In genomic region chr22:25420925-25421904, GRCh38 we compare ENCODE assay signal across 9 cellular contexts.
DNase-seq lines count a peak whose midpoint lies in the region; ATAC-seq, FAIRE-seq and TF ChIP-seq lines count a peak whose summit lies in the region.
"Had no signal": no experiment of that assay in that cellular context is flagged by ENCODE, and none has a peak within 500 bp of the region (broad histone marks: within the 10 kb centered on the region; RNA-seq: fewer than 3 reads in every experiment).

No MANE protein-coding gene starts in this region.

- dilution Hi-C loops in mammary epithelial cell (cut with HindIII; ENCODE audit: low sequenced_read_pairs), result no loop called here

- no peak for TF ChIP-seq POLR2A in A549 (IDR thresholded peaks at IDR 0.05; ENCODE audit: low read length)

- no peak overlapping the region for H2BK5ac ChIP-seq in H9 (ENCODE audit: insufficient read length, low read length)

- 16% methylated on average over 13 of the region's 85 CpGs for WGBS in A549 (ENCODE audit: missing lambda C conversion rate)
- WGBS in H9 (ENCODE audit: extremely low coverage, insufficient read length, low lambda C conversion rate), result no CpG with 5 or more reads among the region's 85 CpGs
- WGBS in mammary epithelial cell (ENCODE audit: low coverage, missing lambda C conversion rate), result 14% methylated on average over 7 of the region's 85 CpGs

- FAIRE-seq in A549 (lab: Jason Lieb, UNC), result no peak

- 0 out of 7 replicates have a peak, but pooled peaks cover 0 to 2% (median 0%) of the 10 kb centered on the region in 3 experiments for H3K36me3 Mint-ChIP-seq in H9 (ENCODE audit: insufficient read depth in 1 of 3, low read depth in 3 of 3)

- TF ChIP-seq CTCF in A549 (IDR thresholded peaks at IDR 0.05) (no peak), H9 (conservative IDR thresholded peaks at IDR 0.05) (peak; percentile 14; the same call in 1 of the 3 replicates), mammary epithelial cell (conservative IDR thresholded peaks at IDR 0.05 in 1 of 2, IDR thresholded peaks at IDR 0.05 in 1 of 2; ENCODE audit: extremely low read depth in 1 of 2, insufficient read depth in 1 of 2, low read depth in 1 of 2, low read length in 2 of 2) (no peak), mucosa of descending colon (IDR thresholded peaks at IDR 0.05) (no peak), tibial artery (IDR thresholded peaks at IDR 0.05) (no peak)

- H3K36me3 ChIP-seq in mammary epithelial cell (ENCODE audit: insufficient read depth, low read length) (no peaks in the 10 kb centered on the region), mucosa of descending colon (ENCODE audit: low read depth) (no peaks in the 10 kb centered on the region), tibial artery (no peaks in the 10 kb centered on the region)

- H3K9me3 ChIP-seq in A549 (no peaks in the 10 kb centered on the region), H9 (ENCODE audit: control insufficient read depth, low read depth, low read length) (no peaks in the 10 kb centered on the region), mammary epithelial cell (replicated peaks; ENCODE audit: insufficient read depth, low read length) (no peaks in the 10 kb centered on the region), mucosa of descending colon (no peaks in the 10 kb centered on the region), tibial artery (no peaks in the 10 kb centered on the region)

- no peak overlapping the region for H4K5ac ChIP-seq in H9 (ENCODE audit: insufficient read length, low read depth, low read length)

- no peak overlapping the region for H2BK120ac ChIP-seq in H9 (ENCODE audit: low read depth, low read length, poor library complexity, severe bottlenecking)

- no peak overlapping the region for H3K4ac ChIP-seq in H9 (ENCODE audit: low read depth, low read length)

- H3K27ac Mint-ChIP-seq in H9, result no peak overlapping the region

- peak overlapping the region; percentile 76 to 93 for H3K4me3 Mint-ChIP-seq in H9

- no peak overlapping the region for H4K91ac ChIP-seq in H9 (ENCODE audit: insufficient read length, low read depth, low read length)

- peaks cover 25 to 40% of the 10 kb centered on the region in 2 experiments for H3K4me1 Mint-ChIP-seq in H9

- H2AK5ac ChIP-seq in H9 (ENCODE audit: insufficient read length, low read length), result no peak overlapping the region

- H4K20me1 ChIP-seq in H9 (ENCODE audit: control insufficient read depth, insufficient read depth, insufficient read length) (no peaks in the 10 kb centered on the region), mammary epithelial cell (ENCODE audit: insufficient read depth, low read length) (no peaks in the 10 kb centered on the region)

- no peak overlapping the region for H2BK20ac ChIP-seq in H9 (ENCODE audit: low read depth, low read length, poor library complexity, severe bottlenecking)

- H3K4me1 ChIP-seq in A549 (no peaks in the 10 kb centered on the region), H9 (ENCODE audit: insufficient read depth, low read length) (peaks cover 3% of the 10 kb centered on the region; the same call in 1 of the 2 replicates), mammary epithelial cell (ENCODE audit: insufficient read depth, low read length) (no peaks in the 10 kb centered on the region), mucosa of descending colon (ENCODE audit: low read depth) (peaks cover 26% of the 10 kb centered on the region), tibial artery (peaks cover 0 to 27% (median 13%) of the 10 kb centered on the region in 4 donors)

- no peaks in the 10 kb centered on the region for H3K23me2 ChIP-seq in H9 (ENCODE audit: insufficient read length, low read depth, low read length, poor library complexity, severe bottlenecking)

- TF ChIP-seq EP300 in A549 (IDR thresholded peaks at IDR 0.05), result no peak

- H2AFZ ChIP-seq in H9 (ENCODE audit: low read length), result no peak overlapping the region
- no peak overlapping the region for H2AFZ ChIP-seq in mammary epithelial cell (ENCODE audit: low read depth, low read length)

- DNase-seq in A549 (ENCODE audit: low read depth in 1 of 2, low spot score in 1 of 2) (peak in 1 of 2 experiments; percentile 40), H9 (peak; percentile 68), mammary epithelial cell (no peak), mucosa of descending colon (peak in 2 of 3 donors; percentile 31 to 66), tibial artery (no peak)
- no peak for DNase-seq in stimulated activated CD4-positive, alpha-beta T cell treated with anti-CD3 and anti-CD28 coated beads, Interleukin-12 subunit alpha, Interleukin-12 subunit beta, amount 100 ng/mL, for 4 hours
- DNase-seq: NCI-H526 treated with DMSO at 0.1 percent for 48 hours had no signal

- no peak overlapping the region for H4K8ac ChIP-seq in H9 (replicated peaks; ENCODE audit: insufficient read length, low read depth, low read length)

- no peak overlapping the region for H3K56ac ChIP-seq in H9 (ENCODE audit: insufficient read length, low read depth, low read length)

- H3K27ac ChIP-seq in A549 (peak overlapping the region in 1 of 2 experiments; percentile 78; a peak in 4 of 6 replicates), H9 (ENCODE audit: insufficient read length, low read depth, low read length) (no peak overlapping the region), mammary epithelial cell (ENCODE audit: insufficient read depth, low read depth, low read length) (no peak overlapping the region), tibial artery (no peak overlapping the region)

- intact Hi-C loops in mammary epithelial cell (cut with micrococcal nuclease), result no loop called here
- intact Hi-C loops in mucosa of descending colon (cut with DNase I, micrococcal nuclease), result no loop called here
- intact Hi-C loops in tibial artery (cut with DNase I; ENCODE audit: low total_unique reads), result no loop called here

- H3K14ac ChIP-seq in H9 (ENCODE audit: insufficient read depth, low read length), result no peak overlapping the region

- H3T11ph ChIP-seq in H9 (ENCODE audit: low read length), result no peak overlapping the region

- in situ Hi-C loops in mammary epithelial cell (cut with MboI; ENCODE audit: low sequenced_read_pairs in 2 of 2), result no loop called here

- H3K27me3 Mint-ChIP-seq in H9 (ENCODE audit: low read depth), result peaks cover 71% of the 10 kb centered on the region

- no peak overlapping the region for H3K18ac ChIP-seq in H9 (ENCODE audit: insufficient read length, low read depth, low read length)

- no peaks in the 10 kb centered on the region; a peak in 2 of 5 replicates for H3K9me3 Mint-ChIP-seq in H9

- H2BK15ac ChIP-seq in H9 (ENCODE audit: low read depth, low read length), result no peak overlapping the region

- POLR2A ChIA-PET in A549 (lab: Yijun Ruan, JAX), result no interaction called here

- peak overlapping the region; percentile 94 for H3K4me2 ChIP-seq in A549
- H3K4me2 ChIP-seq in H9 (ENCODE audit: insufficient read depth, insufficient read length, low read length), result peak overlapping the region; percentile 32
- H3K4me2 ChIP-seq in mammary epithelial cell (ENCODE audit: insufficient read depth, low read depth, low read length), result peak overlapping the region; percentile 42

- no peak for TF ChIP-seq RAD21 in A549 (conservative IDR thresholded peaks at IDR 0.05 in 1 of 2, IDR thresholded peaks at IDR 0.05 in 1 of 2)

- CTCF ChIA-PET in A549 (lab: Yijun Ruan, JAX) (interaction anchor here (1.0 to 1.5 kb wide), 6 partner anchors 9 to 185 kb away, joined by 3 to 8 read pairs (median 4); no protein-coding TSS in a partner anchor), mammary epithelial cell (lab: Charles Lee; ENCODE audit: low non-redundant PET) (no interaction called here)

- H3K79me1 ChIP-seq in H9 (ENCODE audit: insufficient read depth, low read depth, low read length, poor library complexity, severe bottlenecking), result no peaks in the 10 kb centered on the region

- H3K9ac ChIP-seq in H9 (ENCODE audit: extremely low read depth, insufficient read length, low read length) (no peak overlapping the region), mammary epithelial cell (ENCODE audit: insufficient read depth, low read length) (no peak overlapping the region)

- H3K4me3 ChIP-seq in A549 (peak overlapping the region; percentile 59), mammary epithelial cell (replicated peaks in 1 of 3; ENCODE audit: insufficient read depth in 1 of 3, low read depth in 2 of 3, low read length in 3 of 3) (no peak overlapping the region), mucosa of descending colon (no peak overlapping the region), tibial artery (peak overlapping the region in 1 of 2 donors; percentile 28)

- no peaks in the 10 kb centered on the region for H3K79me2 ChIP-seq in H9 (ENCODE audit: insufficient read depth, low read length)
- H3K79me2 ChIP-seq in mammary epithelial cell (ENCODE audit: insufficient read depth, low read length), result no peaks in the 10 kb centered on the region

- H3K23ac ChIP-seq in H9 (ENCODE audit: insufficient read length, low read depth, low read length), result no peak overlapping the region

- no TSS peak for BruUV-seq in mammary epithelial cell (replicated peaks; lab: Mats Ljungman, UMichigan)

- peaks cover 14% of the 10 kb centered on the region; the same call in 1 of the 2 replicates for H3K27me3 ChIP-seq in H9 (ENCODE audit: insufficient read depth, low read length)
- peaks cover 29% of the 10 kb centered on the region for H3K27me3 ChIP-seq in mammary epithelial cell (ENCODE audit: insufficient read depth, low read length)
- peaks cover 8 to 64% of the 10 kb centered on the region in 2 donors for H3K27me3 ChIP-seq in tibial artery

- ATAC-seq in A549 (peak; percentile 74 to 83), mucosa of descending colon (peak; percentile 70), HG03469 (IDR thresholded peaks at IDR 0.05; ENCODE audit: unreplicated experiment) (no peak), GM19328 (IDR thresholded peaks at IDR 0.05; ENCODE audit: unreplicated experiment) (no peak)

- no peak overlapping the region for H2BK12ac ChIP-seq in H9 (ENCODE audit: insufficient read length, low read depth, low read length)

TF ChIP-seq in A549, 52 proteins besides CTCF, POLR2A, EP300 and RAD21:
- no peak for TF ChIP-seq NPAS2 (CRISPR knock-in tag; IDR thresholded peaks at IDR 0.05; ENCODE audit: borderline replicate concordance)
- TF ChIP-seq KDM1A (IDR thresholded peaks at IDR 0.05; ENCODE audit: low read depth), result no peak
- TF ChIP-seq MYC (IDR thresholded peaks at IDR 0.05; ENCODE audit: borderline replicate concordance, low read length), result no peak
- TF ChIP-seq NR3C1 (IDR thresholded peaks at IDR 0.05), result no peak
- TF ChIP-seq HOXB13 (CRISPR knock-in tag; IDR thresholded peaks at IDR 0.05; ENCODE audit: low read depth), result no peak
- no peak for TF ChIP-seq MAZ (IDR thresholded peaks at IDR 0.05; ENCODE audit: borderline replicate concordance, low read depth, low read length)
TF ChIP-seq in A549: peak in this region for 0.

Comparison
In these comparisons a context has a peak if more than half of its experiments do, and no peak if none do; other contexts are left out.
1. ATAC-seq: peak in A549 (2 of 2) and mucosa of descending colon (single experiment); none in HG03469 (single experiment) and GM19328 (single experiment).
2. DNase-seq: peak in H9 (single experiment) and mucosa of descending colon (2 of 3); none in mammary epithelial cell (single experiment), stimulated activated CD4-positive, alpha-beta T cell treated with anti-CD3 and anti-CD28 coated beads, Interleukin-12 subunit alpha, Interleukin-12 subunit beta, amount 100 ng/mL, for 4 hours (single experiment) and tibial artery (0 of 2).
3. H3K4me2 ChIP-seq: peak in every context shown above with its lines; median percentile 94 in A549; 42 in mammary epithelial cell; 32 in H9.